In genomic region chr7:131636092-131636491, GRCh38 we compare ENCODE assay signal across 1 cellular context.
TF ChIP-seq lines count a peak whose summit lies in the region.

No MANE protein-coding gene starts in this region.

TF ChIP-seq in H1, 55 proteins besides CTCF, POLR2A, EP300 and RAD21:
- no peak for TF ChIP-seq ASH2L (IDR thresholded peaks at IDR 0.05; ENCODE audit: low read length)
- TF ChIP-seq TCF12 (IDR thresholded peaks at IDR 0.05; ENCODE audit: low read depth, low read length), result no peak
- no peak for TF ChIP-seq GTF2F1 (IDR thresholded peaks at IDR 0.05; ENCODE audit: borderline replicate concordance, low read depth, low read length)
- no peak for TF ChIP-seq RFX5 (IDR thresholded peaks at IDR 0.05; ENCODE audit: borderline replicate concordance, low read depth, low read length)
- TF ChIP-seq SIN3A (conservative IDR thresholded peaks at IDR 0.05 in 1 of 2, IDR thresholded peaks at IDR 0.05 in 1 of 2; ENCODE audit: low read depth in 1 of 2, low read length in 2 of 2), result no peak
- no peak for TF ChIP-seq TBP (IDR thresholded peaks at IDR 0.05; ENCODE audit: low read depth, low read length)
- TF ChIP-seq PHF8 (conservative IDR thresholded peaks at IDR 0.05; ENCODE audit: low read depth, low read length), result no peak
- no peak for TF ChIP-seq CHD1 (IDR thresholded peaks at IDR 0.05; ENCODE audit: low read depth, low read length)
- no peak for TF ChIP-seq YY1 (IDR thresholded peaks at IDR 0.05; ENCODE audit: low read depth, low read length)
- TF ChIP-seq CHD7 (IDR thresholded peaks at IDR 0.05; ENCODE audit: insufficient replicate concordance, low read length), result no peak
- TF ChIP-seq MAFK (IDR thresholded peaks at IDR 0.05; ENCODE audit: low read depth, low read length), result no peak
